Comparison of ENCODE assay signal across 34 cellular contexts in the genomic region with DNA sequence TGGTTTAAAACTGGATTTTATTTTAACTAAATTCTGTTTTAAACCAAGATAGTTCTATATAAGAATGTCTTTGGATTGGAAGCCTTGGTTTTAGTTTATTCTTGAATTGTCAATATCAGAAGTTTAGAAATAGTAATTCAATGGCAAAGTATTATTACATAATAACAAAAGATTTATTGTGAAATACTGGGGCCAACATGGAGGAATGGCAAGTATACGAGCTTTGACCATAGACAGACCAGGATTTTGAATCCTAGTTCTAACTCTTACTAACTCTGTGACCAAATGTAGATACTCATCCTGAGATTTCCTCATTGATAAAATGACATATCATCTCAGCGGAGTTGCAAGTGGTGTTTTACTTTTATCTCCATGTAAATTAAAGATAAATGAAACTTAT.
"Had no signal": no experiment of that assay in that cellular context is flagged by ENCODE, and none has a peak within 500 bp of the region (broad histone marks: within the 10 kb centered on the region; RNA-seq: fewer than 3 reads in every experiment).

No MANE protein-coding gene starts in this region.

- H3K4me3 Mint-ChIP-seq: activated B cell treated with CpG ODN at 0.5 μM for 24 hours; activated CD4-positive, alpha-beta memory T cell treated with anti-CD3 and anti-CD28 coated beads for 36 hours; activated naive CD4-positive, alpha-beta T cell treated with anti-CD3 and anti-CD28 coated beads for 36 hours; activated naive CD8-positive, alpha-beta T cell; activated naive CD8-positive, alpha-beta T cell treated with anti-CD3 and anti-CD28 coated beads, Interleukin-2, amount 50 U/mL, for 24 hours; activated T-cell treated with anti-CD3 and anti-CD28 coated beads, Interleukin-2, amount 50 U/mL, for 4 hours; activated T-helper 1 cell treated with anti-CD3 and anti-CD28 coated beads, Interleukin-12 subunit alpha, Interleukin-12 subunit beta, Interleukin-2, Interleukin-4 antibody, amounts not matched to agents 30 ng/mL and 10 ng/mL and 1 ng/mL, durations not matched to agents 14 hours and 24 hours and 36 hours; T-cell; T-helper 17 cell had no signal

- DNase-seq: activated B cell treated with CpG ODN at 0.5 μM for 24 hours; activated CD4-positive, alpha-beta memory T cell treated with anti-CD3 and anti-CD28 coated beads for 36 hours; activated CD4-positive, alpha-beta T cell treated with anti-CD3 and anti-CD28 coated beads for 4 hours; activated CD4-positive, alpha-beta T cell treated with anti-CD3 and anti-CD28 coated beads, Interleukin-2, amount 50 U/mL, for 1 hour; activated CD4-positive, CD25-positive, alpha-beta regulatory T cell treated with anti-CD3 and anti-CD28 coated beads, Interleukin-2, amount 50 U/mL, for 72 hours; activated CD8-positive, alpha-beta memory T cell treated with anti-CD3 and anti-CD28 coated beads, Interleukin-2, amount 50 U/mL, for 4 hours; activated gamma-delta T cell treated with Interleukin-2 at 50 U/mL for 16 hours; activated naive CD4-positive, alpha-beta T cell treated with anti-CD3 and anti-CD28 coated beads for 36 hours; activated naive CD8-positive, alpha-beta T cell treated with anti-CD3 and anti-CD28 coated beads, Interleukin-2, amount 50 U/mL, for 24 hours; activated T-cell treated with anti-CD3 and anti-CD28 coated beads for 4 hours; activated T-cell treated with anti-CD3 and anti-CD28 coated beads, Interleukin-2, amount 50 U/mL, for 4 hours; anterior cingulate cortex; cerebellar nuclear complex; NCI-H1092 treated with DMSO at 0.1 percent for 48 hours; NCI-H187 treated with DMSO at 0.1 percent for 48 hours; NCI-H2081; NCI-H2171 treated with DMSO at 0.1 percent for 48 hours; NCI-H2227 treated with DMSO at 0.1 percent for 48 hours; NCI-H446; NCI-H510A treated with DMSO at 0.1 percent for 48 hours; NCI-H526 treated with DMSO at 0.1 percent for 48 hours; NCI-H774; PC-9; Right ventricle myocardium superior; T-cell; T-helper 17 cell; T-helper 9 cell had no signal

- H3K4me1 Mint-ChIP-seq: activated B cell treated with CpG ODN at 0.5 μM for 24 hours had no signal

- H3K27me3 Mint-ChIP-seq: activated CD4-positive, alpha-beta memory T cell treated with anti-CD3 and anti-CD28 coated beads for 36 hours; activated naive CD8-positive, alpha-beta T cell; brain; T-cell had no signal

- H3K9me3 Mint-ChIP-seq: activated B cell treated with CpG ODN at 0.5 μM for 24 hours; activated CD4-positive, alpha-beta memory T cell treated with anti-CD3 and anti-CD28 coated beads for 36 hours; activated naive CD4-positive, alpha-beta T cell treated with anti-CD3 and anti-CD28 coated beads for 36 hours; activated naive CD8-positive, alpha-beta T cell treated with anti-CD3 and anti-CD28 coated beads, Interleukin-2, amount 50 U/mL, for 24 hours; activated T-cell treated with anti-CD3 and anti-CD28 coated beads, Interleukin-2, amount 50 U/mL, for 4 hours; activated T-helper 1 cell treated with anti-CD3 and anti-CD28 coated beads, Interleukin-12 subunit alpha, Interleukin-12 subunit beta, Interleukin-2, Interleukin-4 antibody, amounts not matched to agents 30 ng/mL and 10 ng/mL and 1 ng/mL, durations not matched to agents 14 hours and 24 hours and 36 hours; T-cell had no signal

- H2AFZ ChIP-seq: PC-9 had no signal

- H3K4me3 ChIP-seq: PC-9 had no signal

- H3K27ac Mint-ChIP-seq: activated B cell treated with CpG ODN at 0.5 μM for 24 hours; activated CD4-positive, alpha-beta memory T cell treated with anti-CD3 and anti-CD28 coated beads for 36 hours; activated naive CD4-positive, alpha-beta T cell treated with anti-CD3 and anti-CD28 coated beads for 36 hours; activated naive CD8-positive, alpha-beta T cell; activated naive CD8-positive, alpha-beta T cell treated with anti-CD3 and anti-CD28 coated beads, Interleukin-2, amount 50 U/mL, for 24 hours; activated T-helper 1 cell treated with anti-CD3 and anti-CD28 coated beads, Interleukin-12 subunit alpha, Interleukin-12 subunit beta, Interleukin-2, Interleukin-4 antibody, amounts not matched to agents 30 ng/mL and 10 ng/mL and 1 ng/mL, durations not matched to agents 14 hours and 24 hours and 36 hours; T-cell; T-helper 17 cell had no signal

- FAIRE-seq: bronchial epithelial cell, RCC 7860 had no signal

- H3K4me2 ChIP-seq: PC-9 had no signal

- ATAC-seq: activated naive CD8-positive, alpha-beta T cell treated with anti-CD3 and anti-CD28 coated beads, Interleukin-2, amount 50 U/mL, for 24 hours; activated T-cell treated with anti-CD3 and anti-CD28 coated beads, Interleukin-2, amount 50 U/mL, for 4 hours; T-cell; T-helper 17 cell had no signal

- H3K36me3 Mint-ChIP-seq: activated CD4-positive, alpha-beta memory T cell treated with anti-CD3 and anti-CD28 coated beads for 36 hours; activated naive CD8-positive, alpha-beta T cell; T-cell had no signal

- H3K27ac ChIP-seq: RWPE1, VCaP had no signal
